ENCODE assay signal across 24 cellular contexts in genomic region chr6:131755597-131755996, GRCh38. TPM values are rescaled to one million over a fixed set of nuclear protein-coding genes. Genes with fewer than 3 reads are reported as not detected.
DNase-seq lines count a peak whose midpoint lies in the region; ATAC-seq and TF ChIP-seq lines count a peak whose summit lies in the region.
"Had no signal": no experiment of that assay in that cellular context is flagged by ENCODE, and none has a peak within 500 bp of the region (broad histone marks: within the 10 kb centered on the region; RNA-seq: fewer than 3 reads in every experiment).

No MANE protein-coding gene starts in this region.

- H3K4me3 ChIP-seq in kidney epithelial cell (ENCODE audit: low read depth, low read length) (no peak overlapping the region), Karpas-422 (ENCODE audit: low read length) (no peak overlapping the region), SK-N-SH (ENCODE audit: low read depth in 2 of 2, low read length in 1 of 2) (no peak overlapping the region)
- H3K4me3 ChIP-seq: cardiac muscle cell, upper lobe of right lung had no signal

- H3K4me1 ChIP-seq in Karpas-422 (ENCODE audit: low read length), result no peaks in the 10 kb centered on the region
- H3K4me1 ChIP-seq in SK-N-SH (ENCODE audit: control insufficient read depth in 1 of 2, insufficient read depth in 2 of 2, low read depth in 1 of 2, low read length in 1 of 2), result no peaks in the 10 kb centered on the region
- H3K4me1 ChIP-seq: upper lobe of right lung had no signal

- 5% methylated on average over 3 of the region's 3 CpGs for WGBS in SK-N-SH (ENCODE audit: low lambda C conversion rate)

- no peak for TF ChIP-seq CTCF in AG09319 (IDR thresholded peaks at IDR 0.05; ENCODE audit: low read depth, low read length)
- no peak for TF ChIP-seq CTCF in kidney epithelial cell (IDR thresholded peaks at IDR 0.05; ENCODE audit: insufficient read depth, low read length, poor library complexity, severe bottlenecking)
- TF ChIP-seq CTCF in SK-N-SH (IDR thresholded peaks at IDR 0.05), result no peak

- H3K36me3 ChIP-seq in kidney epithelial cell (ENCODE audit: control insufficient read depth, insufficient read depth, low read length) (no peaks in the 10 kb centered on the region), Karpas-422 (ENCODE audit: insufficient read depth, low read length) (no peaks in the 10 kb centered on the region), SK-N-SH (replicated peaks in 1 of 2; ENCODE audit: control insufficient read depth in 1 of 2, insufficient read depth in 2 of 2, low read length in 1 of 2) (no peaks in the 10 kb centered on the region)
- H3K36me3 ChIP-seq: cardiac muscle cell, neutrophil, upper lobe of right lung had no signal

- no peaks in the 10 kb centered on the region for H3F3A ChIP-seq in SK-N-SH (replicated peaks; ENCODE audit: insufficient read depth)

- H3K9me2 ChIP-seq in Karpas-422 (replicated peaks; ENCODE audit: insufficient read depth, low read length) (no peaks in the 10 kb centered on the region), SK-N-SH (no peaks in the 10 kb centered on the region)

- H3K9me3 ChIP-seq in Karpas-422 (ENCODE audit: low read length), result no peaks in the 10 kb centered on the region; the same call in 1 of the 2 replicates
- 0 out of 2 replicates have a peak, but pooled peaks cover 4% of the 10 kb centered on the region for H3K9me3 ChIP-seq in SK-N-SH
- H3K9me3 ChIP-seq: neutrophil, upper lobe of right lung had no signal

- H2AFZ ChIP-seq in Karpas-422 (ENCODE audit: low read length) (no peak overlapping the region), SK-N-SH (ENCODE audit: low read depth) (no peak overlapping the region)

- TF ChIP-seq RAD21 in SK-N-SH (IDR thresholded peaks at IDR 0.05; ENCODE audit: low read length), result no peak

- ATAC-seq in HG03095 (IDR thresholded peaks at IDR 0.05; ENCODE audit: unreplicated experiment), result no peak
- ATAC-seq: effector memory CD8-positive, alpha-beta T cell; stimulated activated memory B cell treated with anti-CD40 and anti-IgM and Interleukin-4, amounts not matched to agents 10 μg/mL and 1 μg/mL and 100 μg/mL, for 72 hours; upper lobe of right lung; WTC11 had no signal

- H3K9ac ChIP-seq in Karpas-422 (ENCODE audit: low read length), result no peak overlapping the region
- no peak overlapping the region for H3K9ac ChIP-seq in SK-N-SH

- POLR2A ChIA-PET in SK-N-SH (lab: Yijun Ruan, JAX), result no interaction called here

- H4K20me1 ChIP-seq in Karpas-422 (ENCODE audit: insufficient read depth, low read depth, low read length) (no peaks in the 10 kb centered on the region), SK-N-SH (ENCODE audit: insufficient read depth) (no peaks in the 10 kb centered on the region)

- H3K79me2 ChIP-seq in Karpas-422 (ENCODE audit: low read length) (no peaks in the 10 kb centered on the region), SK-N-SH (ENCODE audit: insufficient read depth) (no peaks in the 10 kb centered on the region)

- H3K27me3 ChIP-seq in kidney epithelial cell (ENCODE audit: control insufficient read depth, insufficient read depth, low read length) (no peaks in the 10 kb centered on the region), Karpas-422 (ENCODE audit: low read length) (no peaks in the 10 kb centered on the region), SK-N-SH (ENCODE audit: insufficient read depth) (peaks cover 10% of the 10 kb centered on the region)
- H3K27me3 ChIP-seq: cardiac muscle cell, neutrophil, upper lobe of right lung had no signal

- no peak overlapping the region for H3K4me2 ChIP-seq in Karpas-422 (ENCODE audit: low read depth, low read length, poor library complexity, severe bottlenecking)
- no peak overlapping the region for H3K4me2 ChIP-seq in SK-N-SH

- no peak for TF ChIP-seq EP300 in SK-N-SH (IDR thresholded peaks at IDR 0.05; ENCODE audit: borderline replicate concordance in 1 of 2, low read depth in 1 of 2, low read length in 1 of 2)

- CTCF ChIA-PET in SK-N-SH (lab: Yijun Ruan, JAX), result no interaction called here

- peak; percentile 63 for DNase-seq in AG09319 (ENCODE audit: extremely low read depth, low read depth)
- peak; percentile 86 for DNase-seq in HT1080 (ENCODE audit: low read depth)
- DNase-seq in astrocyte of the hippocampus (ENCODE audit: low read depth, low spot score), result peak; percentile 35
- DNase-seq in kidney epithelial cell (ENCODE audit: low read depth), result peak; percentile 25
- DNase-seq in stimulated activated CD4-positive, alpha-beta T cell treated with anti-CD3 and anti-CD28 coated beads, Interleukin-4, amount 100 ng/mL, for 24 hours, result no peak
- no peak for DNase-seq in Karpas-422
- DNase-seq in SK-N-SH, result no peak
- DNase-seq: activated gamma-delta T cell; C1 segment of cervical spinal cord; effector memory CD8-positive, alpha-beta T cell; glutamatergic neuron; H9; KBM-7; NCI-H146; SW 1271; upper lobe of right lung had no signal

- H3K27ac ChIP-seq in Karpas-422 (ENCODE audit: low read length) (no peak overlapping the region), SK-N-SH (ENCODE audit: low read depth in 2 of 2, low read length in 1 of 2) (no peak overlapping the region)
- H3K27ac ChIP-seq: cardiac muscle cell, neutrophil, upper lobe of right lung had no signal

TF ChIP-seq in SK-N-SH, 30 proteins besides CTCF, POLR2A, EP300 and RAD21 (continues in another document):
- TF ChIP-seq GABPA (IDR thresholded peaks at IDR 0.05; ENCODE audit: low read depth) (no peak), USF1 (IDR thresholded peaks at IDR 0.05; ENCODE audit: borderline replicate concordance, low read depth) (no peak), RFX5 (IDR thresholded peaks at IDR 0.05; ENCODE audit: low read length) (no peak), REST (IDR thresholded peaks at IDR 0.05; ENCODE audit: low read depth, low read length) (no peak), SIN3A (IDR thresholded peaks at IDR 0.05; ENCODE audit: borderline replicate concordance, low read depth, low read length) (no peak), MXI1 (IDR thresholded peaks at IDR 0.05; ENCODE audit: low read depth, low read length) (no peak), FOSL2 (IDR thresholded peaks at IDR 0.05; ENCODE audit: borderline replicate concordance, low read depth) (no peak), TAF1 (IDR thresholded peaks at IDR 0.05; ENCODE audit: borderline replicate concordance, low read depth, low read length) (no peak)

RNA-seq across cellular contexts. Expression of gene CTAGE9, which starts 44.8 kb away (rescaled TPM):
- not detected in 2 replicates for total RNA-seq in HT1080 (2014; rRNA removed; shearing (Covaris generic))
- polyA plus RNA-seq in HT1080 (2015; cell fraction: cytosol; rRNA removed), result not detected in 2 replicates
- polyA plus RNA-seq in HT1080 (2015; cell fraction: nucleus; rRNA removed), result not detected in 2 replicates
- total RNA-seq in kidney epithelial cell, result not detected in 2 replicates
- not detected in 2 replicates for total RNA-seq in Karpas-422 (2014; rRNA removed; shearing (Covaris generic); ENCODE audit: low replicate concordance)
- not detected in 2 replicates for polyA plus RNA-seq in SK-N-SH (2012; rRNA removed)
- not detected in 2 replicates for polyA plus RNA-seq in SK-N-SH (2012; cell fraction: cytosol; rRNA removed)
- not detected in 2 replicates for polyA plus RNA-seq in SK-N-SH (2012; cell fraction: nucleus; rRNA removed)
- total RNA-seq: cardiac muscle cell, H9, NCI-H460, skeletal muscle tissue, upper lobe of right lung had no signal
- polyA plus RNA-seq: cardiac muscle cell had no signal

RNA-seq across cellular contexts. Expression of gene ENPP1, which starts 52.2 kb away (rescaled TPM):
- 17.9 and 24.7 TPM in 2 replicates for total RNA-seq in HT1080 (2014; rRNA removed; shearing (Covaris generic))
- polyA plus RNA-seq in HT1080 (2015; cell fraction: cytosol; rRNA removed), result 10.2 and 11.8 TPM in 2 replicates
- 28.8 and 34.9 TPM in 2 replicates for polyA plus RNA-seq in HT1080 (2015; cell fraction: nucleus; rRNA removed)
- 1.2 and 1.3 TPM in 2 replicates for total RNA-seq in kidney epithelial cell
- total RNA-seq in Karpas-422 (2014; rRNA removed; shearing (Covaris generic); ENCODE audit: low replicate concordance), result 1.1 TPM in 1 of 2 replicates, not detected in the other
- not detected in 2 replicates for polyA plus RNA-seq in SK-N-SH (2012; rRNA removed)
- polyA plus RNA-seq in SK-N-SH (2012; cell fraction: cytosol; rRNA removed), result 0.01 TPM in 1 of 2 replicates, not detected in the other
- not detected in 2 replicates for polyA plus RNA-seq in SK-N-SH (2012; cell fraction: nucleus; rRNA removed)

RNA-seq across cellular contexts. Expression of gene OR2A4, which starts 54.4 kb away (rescaled TPM):
- 0.07 TPM in 1 of 2 replicates, not detected in the other for total RNA-seq in HT1080 (2014; rRNA removed; shearing (Covaris generic))
- polyA plus RNA-seq in HT1080 (2015; cell fraction: cytosol; rRNA removed), result 0.20 TPM in 1 of 2 replicates, not detected in the other
- 0.26 TPM in 1 of 2 replicates, not detected in the other for polyA plus RNA-seq in HT1080 (2015; cell fraction: nucleus; rRNA removed)
- not detected in 2 replicates for total RNA-seq in kidney epithelial cell
- not detected in 2 replicates for total RNA-seq in Karpas-422 (2014; rRNA removed; shearing (Covaris generic); ENCODE audit: low replicate concordance)
- polyA plus RNA-seq in SK-N-SH (2012; rRNA removed), result not detected in 2 replicates
- polyA plus RNA-seq in SK-N-SH (2012; cell fraction: cytosol; rRNA removed), result not detected in 2 replicates
- polyA plus RNA-seq in SK-N-SH (2012; cell fraction: nucleus; rRNA removed), result not detected in 2 replicates
- total RNA-seq: cardiac muscle cell, H9, mesothelial cell of epicardium, upper lobe of right lung, WTC11 had no signal
- polyA plus RNA-seq: cardiac muscle cell had no signal

Comparison
In these comparisons a context has a peak if more than half of its experiments do, and no peak if none do; other contexts are left out.
1. DNase-seq: peak in AG09319 (single experiment), HT1080 (single experiment), astrocyte of the hippocampus (single experiment) and kidney epithelial cell (single experiment); none in stimulated activated CD4-positive, alpha-beta T cell treated with anti-CD3 and anti-CD28 coated beads, Interleukin-4, amount 100 ng/mL, for 24 hours (single experiment), Karpas-422 (single experiment) and SK-N-SH (single experiment).